13 cellular contexts compared by ENCODE assay signal in genomic region chr11:130037881-130038601, GRCh38. TPM values are rescaled to one million over a fixed set of nuclear protein-coding genes. Genes with fewer than 3 reads are reported as not detected.
A peak's percentile ranks its signal among the peaks of the same experiment; 100 is the strongest.
DNase-seq lines count a peak whose midpoint lies in the region; ATAC-seq and TF ChIP-seq lines count a peak whose summit lies in the region.
"Had no signal": no experiment of that assay in that cellular context is flagged by ENCODE, and none has a peak within 500 bp of the region (broad histone marks: within the 10 kb centered on the region; RNA-seq: fewer than 3 reads in every experiment).

No MANE protein-coding gene starts in this region.

- CTCF ChIA-PET in mammary epithelial cell (lab: Charles Lee; ENCODE audit: low non-redundant PET): no interaction called here

- TF ChIP-seq CTCF in KMS-11 (conservative IDR thresholded peaks at IDR 0.05; ENCODE audit: low read depth, low read length) (no peak), mammary epithelial cell (conservative IDR thresholded peaks at IDR 0.05 in 1 of 2, IDR thresholded peaks at IDR 0.05 in 1 of 2; ENCODE audit: extremely low read depth in 1 of 2, insufficient read depth in 1 of 2, low read depth in 1 of 2, low read length in 2 of 2) (peak in 1 of 2 donors; percentile 4)

- ATAC-seq in GM21786 (IDR thresholded peaks at IDR 0.05; ENCODE audit: unreplicated experiment) (no peak), GM18873 (IDR thresholded peaks at IDR 0.05; ENCODE audit: low FRiP score, unreplicated experiment) (no peak)

- in situ Hi-C loops in mammary epithelial cell (cut with MboI; ENCODE audit: low sequenced_read_pairs in 2 of 2): no loop called here
- in situ Hi-C loops in G401 (cut with HindIII; ENCODE audit: low sequenced_read_pairs): no loop called here

- H4K20me1 ChIP-seq in KMS-11 (ENCODE audit: insufficient read depth) (no peaks in the 10 kb centered on the region), mammary epithelial cell (ENCODE audit: insufficient read depth, low read length) (no peaks in the 10 kb centered on the region)
- H4K20me1 ChIP-seq: BLaER1 had no signal

- no peak overlapping the region for H3K4me3 ChIP-seq in KMS-11 (IDR thresholded peaks at IDR 0.05; ENCODE audit: insufficient read depth, low read depth, low read length)
- H3K4me3 ChIP-seq in mammary epithelial cell (replicated peaks in 1 of 3; ENCODE audit: insufficient read depth in 1 of 3, low read depth in 2 of 3, low read length in 3 of 3): no peak overlapping the region
- H3K4me3 ChIP-seq: BLaER1 had no signal

- no peaks in the 10 kb centered on the region for H3K9me3 ChIP-seq in mammary epithelial cell (replicated peaks; ENCODE audit: insufficient read depth, low read length)

- no TSS peak for BruUV-seq in mammary epithelial cell (replicated peaks; lab: Mats Ljungman, UMichigan)

- peak overlapping the region; percentile 53 for H3K9ac ChIP-seq in KMS-11
- no peak overlapping the region for H3K9ac ChIP-seq in mammary epithelial cell (ENCODE audit: insufficient read depth, low read length)
- H3K9ac ChIP-seq: BLaER1 had no signal

- intact Hi-C loops in mammary epithelial cell (cut with micrococcal nuclease): loop anchor here (1.0 to 2.0 kb wide), 2 partner anchors 31 to 35 kb away; partner anchors contain the start of genes APLP2 and PRDM10

- H3K27me3 ChIP-seq in KMS-11 (ENCODE audit: insufficient read depth, low read depth) (no peaks in the 10 kb centered on the region), mammary epithelial cell (ENCODE audit: insufficient read depth, low read length) (no peaks in the 10 kb centered on the region)
- H3K27me3 ChIP-seq: BLaER1 had no signal

- H3K4me2 ChIP-seq in KMS-11 (peak overlapping the region; percentile 85), mammary epithelial cell (ENCODE audit: insufficient read depth, low read depth, low read length) (peak overlapping the region; percentile 9)
- H3K4me2 ChIP-seq: BLaER1 had no signal

- H3K27ac ChIP-seq in KMS-11: peak overlapping the region; percentile 88
- H3K27ac ChIP-seq in mammary epithelial cell (ENCODE audit: insufficient read depth, low read depth, low read length): peak overlapping the region; percentile 8
- H3K27ac ChIP-seq: BLaER1 had no signal

- H2AFZ ChIP-seq in KMS-11 (ENCODE audit: low read depth): peak overlapping the region; percentile 78; the same call in 1 of the 2 replicates
- peak overlapping the region; percentile 28 for H2AFZ ChIP-seq in mammary epithelial cell (ENCODE audit: low read depth, low read length)

- H3K4me1 ChIP-seq in KMS-11 (ENCODE audit: low read depth, poor library complexity, severe bottlenecking) (peaks cover 28% of the 10 kb centered on the region), mammary epithelial cell (ENCODE audit: insufficient read depth, low read length) (peaks cover 33% of the 10 kb centered on the region)

- dilution Hi-C loops in mammary epithelial cell (cut with HindIII; ENCODE audit: low sequenced_read_pairs): no loop called here

- H3K79me2 ChIP-seq in KMS-11 (ENCODE audit: insufficient read depth, low read depth) (no peaks in the 10 kb centered on the region), mammary epithelial cell (ENCODE audit: insufficient read depth, low read length) (no peaks in the 10 kb centered on the region)

- DNase-seq in ELR (ENCODE audit: low read depth) (peak; percentile 45), mammary epithelial cell (peak; percentile 80), lung microvascular endothelial cell (ENCODE audit: low read depth in 2 of 2) (peak; percentile 23 to 65), SKM-1 treated with dmso at 0.1 percent for 144 hours (lab: John Stamatoyannopoulos, UW; ENCODE audit: unreplicated experiment) (no peak), G401 (ENCODE audit: low spot score) (no peak)
- DNase-seq: activated gamma-delta T cell treated with Interleukin-2 at 50 U/mL for 16 hours, naive B cell, NCI-H1417, NCI-H69 had no signal

- WGBS in mammary epithelial cell (ENCODE audit: low coverage, missing lambda C conversion rate): 56% methylated on average over 7 of the region's 7 CpGs

- H3K36me3 ChIP-seq in KMS-11 (ENCODE audit: insufficient read depth) (no peaks in the 10 kb centered on the region), mammary epithelial cell (ENCODE audit: insufficient read depth, low read length) (no peaks in the 10 kb centered on the region)
- H3K36me3 ChIP-seq: BLaER1 had no signal

RNA-seq across cellular contexts. Expression of gene APLP2, which starts 31.7 kb away (rescaled TPM):
- total RNA-seq in mammary epithelial cell (100 to 1,000 TPM; 348 to 450 TPM), lung microvascular endothelial cell (763 and 1,111 TPM in 2 replicates)
- 319 TPM for polyA plus RNA-seq in mammary epithelial cell
- polyA minus RNA-seq in mammary epithelial cell: 177 TPM
- total RNA-seq in G401 (2014; rRNA removed; shearing (Covaris generic)): 217 and 237 TPM in 2 replicates

RNA-seq across cellular contexts. Expression of gene PRDM10, which starts 35.4 kb away (rescaled TPM):
- 1 to 10 TPM; 6.5 to 6.6 TPM for total RNA-seq in mammary epithelial cell
- polyA plus RNA-seq in mammary epithelial cell: 6.3 TPM
- 80.9 TPM for polyA minus RNA-seq in mammary epithelial cell
- 2.6 and 3.8 TPM in 2 replicates for total RNA-seq in lung microvascular endothelial cell
- 3.0 and 5.6 TPM in 2 replicates for total RNA-seq in G401 (2014; rRNA removed; shearing (Covaris generic))

Comparison
In these comparisons a context has a peak if more than half of its experiments do, and no peak if none do; other contexts are left out.
1. DNase-seq: peak in ELR (single experiment), mammary epithelial cell (single experiment) and lung microvascular endothelial cell (2 of 2); none in SKM-1 treated with dmso at 0.1 percent for 144 hours (single experiment) and G401 (single experiment).